ENCODE assay signal across 22 cellular contexts in the genomic region with DNA sequence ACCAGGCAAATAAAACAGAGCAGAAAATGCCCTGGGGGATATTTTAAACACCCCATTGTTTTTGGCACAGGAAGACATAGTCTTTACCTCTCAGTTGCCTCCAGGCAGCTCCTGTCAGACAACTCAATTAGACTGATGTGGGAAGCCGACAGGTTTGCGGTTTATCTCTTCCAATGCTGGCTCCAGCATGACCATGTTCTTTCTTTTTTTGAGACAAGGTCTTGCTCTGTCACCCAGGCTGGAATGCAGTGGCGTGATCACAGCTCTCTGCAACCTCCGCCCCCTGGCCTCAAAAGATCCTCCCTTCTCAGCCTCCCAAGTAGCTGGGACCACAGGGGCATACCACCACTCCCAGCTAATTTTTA.
DNase-seq lines count a peak whose midpoint lies in the region; FAIRE-seq and TF ChIP-seq lines count a peak whose summit lies in the region.
"Had no signal": no experiment of that assay in that cellular context is flagged by ENCODE, and none has a peak within 500 bp of the region (broad histone marks: within the 10 kb centered on the region; RNA-seq: fewer than 3 reads in every experiment).

No MANE protein-coding gene starts in this region.

- intact Hi-C loops in MCF 10A (cut with micrococcal nuclease) (no loop called here), breast epithelium (cut with DNase I; ENCODE audit: low total_unique reads) (no loop called here), vagina (cut with DNase I) (no loop called here)

- peaks cover 0 to 4% of the 10 kb centered on the region in 2 donors for H3K9me3 ChIP-seq in breast epithelium
- no peaks in the 10 kb centered on the region for H3K9me3 ChIP-seq in astrocyte (ENCODE audit: insufficient read depth, low read depth, low read length)
- no peaks in the 10 kb centered on the region for H3K9me3 ChIP-seq in vagina
- no peaks in the 10 kb centered on the region for H3K9me3 ChIP-seq in WERI-Rb-1 (ENCODE audit: severe bottlenecking)
- H3K9me3 ChIP-seq: SJSA1 had no signal

- no peaks in the 10 kb centered on the region for H3K4me1 ChIP-seq in breast epithelium
- peaks cover 9% of the 10 kb centered on the region for H3K4me1 ChIP-seq in astrocyte (ENCODE audit: insufficient read depth, low read length)
- no peaks in the 10 kb centered on the region for H3K4me1 ChIP-seq in vagina

- POLR2A ChIA-PET in MCF 10A (lab: Yijun Ruan, JAX) = interaction anchor here (0.6 to 2.0 kb wide), 26 partner anchors 10 to 687 kb away, joined by 3 to 6 read pairs (median 4); no protein-coding TSS in a partner anchor

- peaks cover 7% of the 10 kb centered on the region for H3K36me3 Mint-ChIP-seq in MCF 10A (ENCODE audit: insufficient read depth, unreplicated experiment)
- peaks cover 2% of the 10 kb centered on the region for H3K36me3 Mint-ChIP-seq in astrocyte (ENCODE audit: low read depth, unreplicated experiment)
- peaks cover 3% of the 10 kb centered on the region for H3K36me3 Mint-ChIP-seq in mesothelial cell of epicardium

- H3K4me1 Mint-ChIP-seq in MCF 10A (ENCODE audit: insufficient read depth, unreplicated experiment) (peaks cover 18% of the 10 kb centered on the region), astrocyte (ENCODE audit: low read depth, unreplicated experiment) (peaks cover 13% of the 10 kb centered on the region), mesothelial cell of epicardium (peaks cover 21% of the 10 kb centered on the region)

- peaks cover 11% of the 10 kb centered on the region for H3K9me3 Mint-ChIP-seq in MCF 10A (ENCODE audit: unreplicated experiment)
- H3K9me3 Mint-ChIP-seq in astrocyte (ENCODE audit: unreplicated experiment) = peaks cover 2% of the 10 kb centered on the region
- peaks cover 17% of the 10 kb centered on the region for H3K9me3 Mint-ChIP-seq in mesothelial cell of epicardium

- DNase-seq in MCF 10A (ENCODE audit: unreplicated experiment) (peak; percentile 92), breast epithelium (ENCODE audit: low spot score in 2 of 2) (no peak), astrocyte (ENCODE audit: low read depth) (no peak), mesothelial cell of epicardium (ENCODE audit: low spot score in 2 of 2, unreplicated experiment in 2 of 2) (no peak), vagina (ENCODE audit: extremely low spot score in 2 of 2) (no peak), WERI-Rb-1 (no peak), MV-4-11 (lab: John Stamatoyannopoulos, UW) (no peak), SIG-M5 treated with dmso at 0.1 percent for 504 hours (lab: John Stamatoyannopoulos, UW; ENCODE audit: unreplicated experiment) (no peak)
- DNase-seq: activated CD4-positive, alpha-beta T cell treated with anti-CD3 and anti-CD28 coated beads, Interleukin-2, amount 50 U/mL, for 1 hour; activated gamma-delta T cell treated with Interleukin-2 at 50 U/mL for 16 hours; CD4-positive, alpha-beta T cell; DMS153; effector CD4-positive, alpha-beta T cell; head of caudate nucleus; left ventricle myocardium inferior; NCI-H1436 treated with DMSO at 0.1 percent for 48 hours had no signal

- no peaks in the 10 kb centered on the region for H4K20me1 ChIP-seq in astrocyte (ENCODE audit: insufficient read depth, low read length)

- no peak for TF ChIP-seq CTCF in MCF 10A (IDR thresholded peaks at IDR 0.05; ENCODE audit: unreplicated experiment)
- TF ChIP-seq CTCF in breast epithelium (IDR thresholded peaks at IDR 0.05) = no peak
- no peak for TF ChIP-seq CTCF in astrocyte (IDR thresholded peaks at IDR 0.05; ENCODE audit: insufficient read depth, low read depth, low read length)
- no peak for TF ChIP-seq CTCF in mesothelial cell of epicardium (IDR thresholded peaks at IDR 0.05; ENCODE audit: unreplicated experiment)
- no peak for TF ChIP-seq CTCF in vagina (IDR thresholded peaks at IDR 0.05)
- no peak for TF ChIP-seq CTCF in WERI-Rb-1 (IDR thresholded peaks at IDR 0.05; ENCODE audit: low read depth, low read length)

- TF ChIP-seq POLR2A in breast epithelium (IDR thresholded peaks at IDR 0.05) (no peak), vagina (IDR thresholded peaks at IDR 0.05) (no peak)

- H2AFZ ChIP-seq in astrocyte (ENCODE audit: low read depth, low read length) = no peak overlapping the region
- H2AFZ ChIP-seq: GM23338 had no signal

- CTCF ChIA-PET in MCF 10A (lab: Yijun Ruan, JAX) = interaction anchor here (1.4 kb wide), 1 partner anchor 309 kb away, joined by 3 read pairs; no protein-coding TSS in a partner anchor

- H3K4me3 ChIP-seq in breast epithelium (no peak overlapping the region), astrocyte (ENCODE audit: insufficient read depth, low read depth, low read length) (no peak overlapping the region), vagina (no peak overlapping the region), WERI-Rb-1 (ENCODE audit: low read depth, low read length) (no peak overlapping the region)
- H3K4me3 ChIP-seq: GM23338, left ventricle myocardium inferior, SJSA1 had no signal

- no peak for FAIRE-seq in astrocyte (lab: Jason Lieb, UNC)
- FAIRE-seq: GM12891, GM19239 had no signal

- H3K27ac Mint-ChIP-seq in MCF 10A (ENCODE audit: low read depth, unreplicated experiment) = peak overlapping the region; percentile 94
- H3K27ac Mint-ChIP-seq in astrocyte (ENCODE audit: unreplicated experiment) = peak overlapping the region; percentile 27
- H3K27ac Mint-ChIP-seq in mesothelial cell of epicardium = peak overlapping the region; percentile 74
- H3K27ac Mint-ChIP-seq: CD4-positive, alpha-beta T cell; GM23338 had no signal

- H3K36me3 ChIP-seq in breast epithelium (no peaks in the 10 kb centered on the region), astrocyte (ENCODE audit: insufficient read depth, low read length) (no peaks in the 10 kb centered on the region), vagina (no peaks in the 10 kb centered on the region), WERI-Rb-1 (no peaks in the 10 kb centered on the region)
- H3K36me3 ChIP-seq: left ventricle myocardium inferior, SJSA1 had no signal

- no peaks in the 10 kb centered on the region for H3K79me2 ChIP-seq in astrocyte (ENCODE audit: insufficient read depth, low read length)

- H3K4me3 Mint-ChIP-seq in MCF 10A (ENCODE audit: unreplicated experiment) (peak overlapping the region; percentile 40), astrocyte (ENCODE audit: unreplicated experiment) (no peak overlapping the region), mesothelial cell of epicardium (no peak overlapping the region)
- H3K4me3 Mint-ChIP-seq: CD4-positive, alpha-beta T cell; central memory CD8-positive, alpha-beta T cell; GM23338 had no signal

- H3K4me2 ChIP-seq in astrocyte (ENCODE audit: low read length) = peak overlapping the region; percentile 47
- H3K4me2 ChIP-seq: GM23338 had no signal

- no peaks in the 10 kb centered on the region for H3K27me3 ChIP-seq in breast epithelium
- no peaks in the 10 kb centered on the region for H3K27me3 ChIP-seq in astrocyte (ENCODE audit: insufficient read depth, low read length)
- H3K27me3 ChIP-seq in vagina = no peaks in the 10 kb centered on the region
- no peaks in the 10 kb centered on the region for H3K27me3 ChIP-seq in WERI-Rb-1 (ENCODE audit: insufficient read depth, low read depth, severe bottlenecking)
- H3K27me3 ChIP-seq: SJSA1 had no signal

- H3K27me3 Mint-ChIP-seq in MCF 10A (ENCODE audit: insufficient read depth, unreplicated experiment) = no peaks in the 10 kb centered on the region
- H3K27me3 Mint-ChIP-seq in astrocyte (ENCODE audit: low read depth, unreplicated experiment) = peaks cover 14% of the 10 kb centered on the region
- H3K27me3 Mint-ChIP-seq in mesothelial cell of epicardium (ENCODE audit: low read depth) = no peaks in the 10 kb centered on the region
- H3K27me3 Mint-ChIP-seq: CD4-positive, alpha-beta T cell; central memory CD8-positive, alpha-beta T cell had no signal

- no TSS peak for BruUV-seq in MCF 10A (replicated peaks; lab: Mats Ljungman, UMichigan)

- H3K27ac ChIP-seq in breast epithelium (no peak overlapping the region), astrocyte (ENCODE audit: low read depth, low read length) (peak overlapping the region; percentile 18), vagina (peak overlapping the region; percentile 58), WERI-Rb-1 (no peak overlapping the region)
- H3K27ac ChIP-seq: left ventricle myocardium inferior, SJSA1, VCaP had no signal

- no peak overlapping the region for H3K9ac ChIP-seq in astrocyte (ENCODE audit: low read length)

Comparison
In these comparisons a context has a peak if more than half of its experiments do, and no peak if none do; other contexts are left out.
1. H3K27ac Mint-ChIP-seq: peak in every context shown above with its lines; median percentile 94 in MCF 10A; 74 in mesothelial cell of epicardium; 27 in astrocyte.
2. H3K27ac ChIP-seq: peak in astrocyte (single experiment) and vagina (single experiment); none in breast epithelium (0 of 2) and WERI-Rb-1 (single experiment).